ENCODE assay signal across 8 cellular contexts in the genomic region with DNA sequence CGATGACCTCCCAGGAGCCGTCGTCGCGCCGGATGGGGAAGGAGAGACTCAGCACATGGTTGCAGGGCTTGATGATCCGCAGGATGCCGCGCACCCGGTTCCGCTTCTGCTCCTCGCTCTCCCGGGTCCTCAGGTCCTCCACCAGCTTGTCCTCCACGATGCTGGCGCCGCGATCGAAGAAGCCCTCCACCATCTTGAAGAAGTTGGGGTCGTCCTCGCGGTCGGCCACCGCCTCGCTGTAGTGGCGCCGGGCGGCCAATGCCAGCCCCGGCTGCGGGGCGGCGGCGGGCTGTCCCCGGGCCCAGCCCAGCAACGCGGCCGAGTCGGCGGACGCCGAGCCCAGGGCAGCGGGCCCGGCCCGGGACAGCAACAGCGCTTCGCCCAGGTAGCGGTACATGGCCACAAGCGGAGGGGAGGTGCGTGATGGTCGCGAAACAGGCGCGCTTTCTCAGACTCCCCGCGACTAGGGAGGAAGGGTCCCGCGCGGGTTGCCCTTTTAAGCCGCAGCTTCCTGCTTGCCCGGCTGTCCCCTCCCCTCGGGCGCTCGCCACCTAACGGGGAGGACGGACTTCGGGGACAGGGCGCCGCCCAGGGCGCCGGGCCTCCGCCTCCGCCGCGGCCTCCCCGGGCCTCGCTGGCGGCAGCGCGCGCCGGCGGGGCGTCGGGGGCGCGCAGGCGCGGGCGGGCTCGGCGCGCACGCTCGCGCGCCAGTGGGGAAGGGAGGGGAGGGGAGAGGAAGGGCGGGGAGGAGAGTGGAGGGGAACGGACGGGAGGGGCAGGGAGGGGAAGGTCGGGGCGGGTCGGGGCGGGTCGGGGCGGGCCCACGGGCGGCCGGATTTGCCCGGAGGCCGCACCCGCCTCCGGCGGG. TPM values are rescaled to one million over a fixed set of nuclear protein-coding genes. Genes with fewer than 3 reads are reported as not detected.
DNase-seq lines count a peak whose midpoint lies in the region; ATAC-seq, FAIRE-seq and TF ChIP-seq lines count a peak whose summit lies in the region.

A gene (minus strand): TSS at position 471 of the 868 bp plus-strand sequence. CDS start 74 bp downstream, at position 397.
A gene with protein sequence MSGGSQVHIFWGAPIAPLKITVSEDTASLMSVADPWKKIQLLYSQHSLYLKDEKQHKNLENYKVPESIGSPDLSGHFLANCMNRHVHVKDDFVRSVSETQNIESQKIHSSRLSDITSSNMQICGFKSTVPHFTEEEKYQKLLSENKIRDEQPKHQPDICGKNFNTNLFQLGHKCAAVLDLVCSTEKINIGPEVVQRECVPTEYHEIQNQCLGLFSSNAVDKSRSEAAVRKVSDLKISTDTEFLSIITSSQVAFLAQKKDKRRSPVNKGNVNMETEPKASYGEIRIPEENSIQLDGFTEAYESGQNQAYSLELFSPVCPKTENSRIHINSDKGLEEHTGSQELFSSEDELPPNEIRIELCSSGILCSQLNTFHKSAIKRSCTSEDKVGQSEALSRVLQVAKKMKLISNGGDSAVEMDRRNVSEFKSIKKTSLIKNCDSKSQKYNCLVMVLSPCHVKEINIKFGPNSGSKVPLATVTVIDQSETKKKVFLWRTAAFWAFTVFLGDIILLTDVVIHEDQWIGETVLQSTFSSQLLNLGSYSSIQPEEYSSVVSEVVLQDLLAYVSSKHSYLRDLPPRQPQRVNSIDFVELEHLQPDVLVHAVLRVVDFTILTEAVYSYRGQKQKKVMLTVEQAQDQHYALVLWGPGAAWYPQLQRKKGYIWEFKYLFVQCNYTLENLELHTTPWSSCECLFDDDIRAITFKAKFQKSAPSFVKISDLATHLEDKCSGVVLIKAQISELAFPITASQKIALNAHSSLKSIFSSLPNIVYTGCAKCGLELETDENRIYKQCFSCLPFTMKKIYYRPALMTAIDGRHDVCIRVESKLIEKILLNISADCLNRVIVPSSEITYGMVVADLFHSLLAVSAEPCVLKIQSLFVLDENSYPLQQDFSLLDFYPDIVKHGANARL (plus strand): TSS at position 834 of the 868 bp plus-strand sequence. CDS start 56,149 bp downstream, outside the sequence.

- WGBS in A549 (ENCODE audit: missing lambda C conversion rate) = 0% methylated on average over 8 of the region's 112 CpGs

- no peak for TF ChIP-seq RAD21 in A549 (conservative IDR thresholded peaks at IDR 0.05 in 1 of 2, IDR thresholded peaks at IDR 0.05 in 1 of 2)

- DNase-seq in A549 (ENCODE audit: low read depth in 1 of 2, low spot score in 1 of 2) = peak; percentile 86 to 94
- peak; percentile 73 for DNase-seq in NCI-H2196 (lab: John Stamatoyannopoulos, UW; ENCODE audit: unreplicated experiment)
- DNase-seq in activated B cell treated with CpG ODN at 0.5 μM for 24 hours = peak; percentile 89
- DNase-seq in caudate nucleus (lab: John Stamatoyannopoulos, UW) = peak in 59 of 61 donors; percentile 51 to 95 (median 87)
- peak; percentile 77 for DNase-seq in inferior parietal cortex (ENCODE audit: extremely low spot score)
- DNase-seq in stimulated activated CD4-positive, alpha-beta T cell treated with anti-CD3 and anti-CD28 coated beads, Interleukin-12 subunit alpha, Interleukin-12 subunit beta, amount 100 ng/mL, for 4 hours = peak; percentile 82

- TF ChIP-seq CTCF in A549 (IDR thresholded peaks at IDR 0.05) (no peak), activated B cell treated with CpG ODN at 0.5 μM for 24 hours (IDR thresholded peaks at IDR 0.05) (no peak)

- no peaks in the 10 kb centered on the region for H3K9me3 Mint-ChIP-seq in activated B cell treated with CpG ODN at 0.5 μM for 24 hours

- H3K4me3 ChIP-seq in A549 = peak within 1 kb of the TSS; percentile 92

- peak; percentile 98 for TF ChIP-seq POLR2A in A549 (IDR thresholded peaks at IDR 0.05; ENCODE audit: low read length)

- peak within 1 kb of the TSS; percentile 92 for H3K4me3 Mint-ChIP-seq in activated B cell treated with CpG ODN at 0.5 μM for 24 hours

- ATAC-seq in A549 (peak; percentile 77 to 83), GM18519 (IDR thresholded peaks at IDR 0.05; ENCODE audit: low FRiP score, unreplicated experiment) (peak; percentile 57), HG03045 (IDR thresholded peaks at IDR 0.05; ENCODE audit: unreplicated experiment) (peak; percentile 68), activated B cell treated with CpG ODN at 0.5 μM for 24 hours (ENCODE audit: low read depth) (peak; percentile 76)

- no peak for TF ChIP-seq EP300 in A549 (IDR thresholded peaks at IDR 0.05)

- H3K4me1 ChIP-seq in A549 = peaks cover 38% of the 10 kb centered on the region

- H3K27ac Mint-ChIP-seq in activated B cell treated with CpG ODN at 0.5 μM for 24 hours = peak within 1 kb of the TSS; percentile 91

- H3K9me3 ChIP-seq in A549 = no peaks in the 10 kb centered on the region

- no peaks in the 10 kb centered on the region for H3K27me3 Mint-ChIP-seq in activated B cell treated with CpG ODN at 0.5 μM for 24 hours

- CTCF ChIA-PET in A549 (lab: Yijun Ruan, JAX) (interaction anchor here (1.0 to 2.1 kb wide), 2 partner anchors 134 to 156 kb away, joined by 3 to 4 read pairs; no protein-coding TSS in a partner anchor), activated B cell treated with CpG ODN at 0.5 μM for 24 hours (lab: Charles Lee) (no interaction called here)

- no peak for FAIRE-seq in A549 (lab: Jason Lieb, UNC)

- peaks cover 21% of the 10 kb centered on the region for H3K36me3 Mint-ChIP-seq in activated B cell treated with CpG ODN at 0.5 μM for 24 hours (ENCODE audit: low read depth)

- intact Hi-C loops in activated B cell treated with CpG ODN at 0.5 μM for 24 hours (cut with micrococcal nuclease) = loop anchor here (1.0 to 10.0 kb wide), 9 partner anchors 10 to 682 kb away; a partner anchor contains a TSS

- POLR2A ChIA-PET in A549 (lab: Yijun Ruan, JAX) = interaction anchor here (1.6 to 2.0 kb wide), 4 partner anchors 10 to 125 kb away, joined by 5 to 9 read pairs (median 6); no protein-coding TSS in a partner anchor
- POLR2A ChIA-PET in activated B cell treated with CpG ODN at 0.5 μM for 24 hours (lab: Charles Lee) = interaction anchor here (1.0 to 3.2 kb wide), 4 partner anchors 10 to 383 kb away, joined by 3 to 23 read pairs (median 6); no protein-coding TSS in a partner anchor

- peak within 1 kb of the TSS; percentile 95 to 97 for H3K27ac ChIP-seq in A549
- peak within 1 kb of the TSS; percentile 92 for H3K27ac ChIP-seq in caudate nucleus (ENCODE audit: low read depth, low read length)

- peak within 1 kb of the TSS; percentile 94 for H3K4me2 ChIP-seq in A549

- peaks cover 42% of the 10 kb centered on the region for H3K4me1 Mint-ChIP-seq in activated B cell treated with CpG ODN at 0.5 μM for 24 hours

TF ChIP-seq in A549, 52 proteins besides CTCF, POLR2A, EP300 and RAD21:
- no peak for TF ChIP-seq FOSL2 (IDR thresholded peaks at IDR 0.05)
- TF ChIP-seq FOSL2 (CRISPR knock-in tag; IDR thresholded peaks at IDR 0.05) = 0 out of 2 replicates have a peak, but pooled peaks have one; percentile 8
- TF ChIP-seq, protein P1, sequence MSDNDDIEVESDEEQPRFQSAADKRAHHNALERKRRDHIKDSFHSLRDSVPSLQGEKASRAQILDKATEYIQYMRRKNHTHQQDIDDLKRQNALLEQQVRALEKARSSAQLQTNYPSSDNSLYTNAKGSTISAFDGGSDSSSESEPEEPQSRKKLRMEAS (IDR thresholded peaks at IDR 0.05) = peak; percentile 62
- TF ChIP-seq PHF8 (IDR thresholded peaks at IDR 0.05; ENCODE audit: borderline replicate concordance, low read depth) = peak; percentile 46; the same call in 1 of the 2 replicates
- TF ChIP-seq, protein P2, sequence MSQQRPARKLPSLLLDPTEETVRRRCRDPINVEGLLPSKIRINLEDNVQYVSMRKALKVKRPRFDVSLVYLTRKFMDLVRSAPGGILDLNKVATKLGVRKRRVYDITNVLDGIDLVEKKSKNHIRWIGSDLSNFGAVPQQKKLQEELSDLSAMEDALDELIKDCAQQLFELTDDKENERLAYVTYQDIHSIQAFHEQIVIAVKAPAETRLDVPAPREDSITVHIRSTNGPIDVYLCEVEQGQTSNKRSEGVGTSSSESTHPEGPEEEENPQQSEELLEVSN (IDR thresholded peaks at IDR 0.05; ENCODE audit: borderline replicate concordance, low read depth) = 0 out of 2 replicates have a peak, but pooled peaks have one; percentile 6
- no peak for TF ChIP-seq CEBPB (IDR thresholded peaks at IDR 0.05)
- 0 out of 2 replicates have a peak, but pooled peaks have one; percentile 54 for TF ChIP-seq TP53 (CRISPR knock-in tag; IDR thresholded peaks at IDR 0.05)
- TF ChIP-seq SMC3 (IDR thresholded peaks at IDR 0.05) = no peak

RNA-seq across cellular contexts. Expression of the first gene that starts in this region (rescaled TPM):
- polyA plus RNA-seq in A549 (2011; rRNA removed) = 117 and 118 TPM in 2 replicates
- 37.9 and 43.4 TPM in 2 replicates for polyA plus RNA-seq in A549 (2012; cell fraction: cytosol; rRNA removed)
- polyA plus RNA-seq in A549 (2012; cell fraction: nucleus; rRNA removed) = 31.6 and 38.5 TPM in 2 replicates
- 71.6 to 74.4 TPM (median 72.7 TPM) in 3 replicates for polyA plus RNA-seq in A549 (2017; fragmentation: RNase III; extraction: RNeasy Plus Mini Kit Qiagen cat#74134 plus additional on column Dnase treatment)
- 71.5 and 74.9 TPM in 2 replicates for polyA minus RNA-seq in A549 (2011; rRNA and poly(A)+ RNA removed)
- 96.5 and 98.4 TPM in 2 replicates for total RNA-seq in activated B cell treated with CpG ODN at 0.5 μM for 24 hours

RNA-seq across cellular contexts. Expression of the second gene that starts in this region (rescaled TPM):
- polyA plus RNA-seq in A549 (2011; rRNA removed) (39.9 and 45.4 TPM in 2 replicates), A549 (2017; fragmentation: RNase III; extraction: RNeasy Plus Mini Kit Qiagen cat#74134 plus additional on column Dnase treatment) (22.9 to 25.4 TPM (median 24.4 TPM) in 3 replicates)
- 7.3 and 8.5 TPM in 2 replicates for polyA plus RNA-seq in A549 (2012; cell fraction: cytosol; rRNA removed)
- polyA plus RNA-seq in A549 (2012; cell fraction: nucleus; rRNA removed) = 4.6 and 6.5 TPM in 2 replicates
- polyA minus RNA-seq in A549 (2011; rRNA and poly(A)+ RNA removed) = 11.0 and 13.9 TPM in 2 replicates
- total RNA-seq in activated B cell treated with CpG ODN at 0.5 μM for 24 hours = 29.3 and 29.6 TPM in 2 replicates

Comparison
In these comparisons a context has a peak if more than half of its experiments do, and no peak if none do; other contexts are left out.
1. Peak in every context shown above with its lines: DNase-seq, ATAC-seq, H3K4me3 ChIP-seq and H3K27ac ChIP-seq.